Comparison of ENCODE assay signal across 15 cellular contexts in genomic region chr1:41807390-41807789, GRCh38.
A peak's percentile ranks its signal among the peaks of the same experiment; 100 is the strongest.
DNase-seq lines count a peak whose midpoint lies in the region; ATAC-seq and FAIRE-seq lines count a peak whose summit lies in the region.
"Had no signal": no experiment of that assay in that cellular context is flagged by ENCODE, and none has a peak within 500 bp of the region (broad histone marks: within the 10 kb centered on the region; RNA-seq: fewer than 3 reads in every experiment).

No MANE protein-coding gene starts in this region.

- peak; percentile 73 for FAIRE-seq in urothelium cell line (lab: Jason Lieb, UNC)
- FAIRE-seq: D721Med had no signal

- no peak overlapping the region for H3K9ac ChIP-seq in Karpas-422 (ENCODE audit: low read length)

- H3K4me1 Mint-ChIP-seq in activated naive CD4-positive, alpha-beta T cell treated with anti-CD3 and anti-CD28 coated beads, Interleukin-2, amount 10 ng/mL, durations not matched to agents 7 days and 5 days = peaks cover 87% of the 10 kb centered on the region
- H3K4me1 Mint-ChIP-seq in T-cell = peaks cover 75 to 86% (median 78%) of the 10 kb centered on the region in 3 donors

- no peaks in the 10 kb centered on the region for H3K27me3 ChIP-seq in Karpas-422 (ENCODE audit: low read length)
- H3K27me3 ChIP-seq: colonic mucosa, suprapubic skin had no signal

- intact Hi-C loops in Right ventricle myocardium superior (cut with DNase I) = no loop called here

- no peaks in the 10 kb centered on the region for H3K9me3 ChIP-seq in Karpas-422 (ENCODE audit: low read length)
- H3K9me3 ChIP-seq: colonic mucosa, suprapubic skin had no signal

- H3K27ac ChIP-seq in Karpas-422 (ENCODE audit: low read length) = no peak overlapping the region
- H3K27ac ChIP-seq: colonic mucosa, RWPE1, suprapubic skin had no signal

- CTCF ChIA-PET in activated naive CD4-positive, alpha-beta T cell treated with anti-CD3 and anti-CD28 coated beads, Interleukin-2, amount 10 ng/mL, durations not matched to agents 7 days and 5 days (lab: Charles Lee) = interaction anchor here (1.5 kb wide), 1 partner anchor 56 kb away, joined by 3 read pairs; no protein-coding TSS in a partner anchor
- CTCF ChIA-PET in T-cell (lab: Charles Lee) = interaction anchor here in 1 of 2 donors (0.6 kb wide), 1 partner anchor 148 kb away, joined by 4 read pairs; no protein-coding TSS in a partner anchor

- H3K36me3 Mint-ChIP-seq in activated naive CD4-positive, alpha-beta T cell treated with anti-CD3 and anti-CD28 coated beads, Interleukin-2, amount 10 ng/mL, durations not matched to agents 7 days and 5 days = peaks cover 17% of the 10 kb centered on the region
- H3K36me3 Mint-ChIP-seq in activated naive CD4-positive, alpha-beta T cell treated with anti-CD3 and anti-CD28 coated beads, Interleukin-2, amount 50 U/mL, for 72 hours = no peaks in the 10 kb centered on the region
- no peaks in the 10 kb centered on the region for H3K36me3 Mint-ChIP-seq in T-cell

- POLR2A ChIA-PET in T-cell (lab: Charles Lee) = no interaction called here

- H2AFZ ChIP-seq in Karpas-422 (ENCODE audit: low read length) = no peak overlapping the region

- ATAC-seq in activated naive CD4-positive, alpha-beta T cell treated with anti-CD3 and anti-CD28 coated beads, Interleukin-2, amount 50 U/mL, for 72 hours = no peak
- ATAC-seq in T-cell (replicated peaks in 1 of 4) = no peak
- ATAC-seq in Right ventricle myocardium superior (ENCODE audit: poor library complexity) = peak; percentile 83
- ATAC-seq: left lobe of liver had no signal

- H3K4me2 ChIP-seq in Karpas-422 (ENCODE audit: low read depth, low read length, poor library complexity, severe bottlenecking) = no peak overlapping the region

- no peaks in the 10 kb centered on the region for H3K79me2 ChIP-seq in Karpas-422 (ENCODE audit: low read length)

- H3K4me3 Mint-ChIP-seq in activated naive CD4-positive, alpha-beta T cell treated with anti-CD3 and anti-CD28 coated beads, Interleukin-2, amount 10 ng/mL, durations not matched to agents 7 days and 5 days = peak overlapping the region; percentile 46
- H3K4me3 Mint-ChIP-seq in T-cell = peak overlapping the region in 1 of 3 donors; percentile 76

- DNase-seq in activated naive CD4-positive, alpha-beta T cell treated with anti-CD3 and anti-CD28 coated beads, Interleukin-2, amount 10 ng/mL, durations not matched to agents 7 days and 5 days = no peak
- DNase-seq in activated naive CD4-positive, alpha-beta T cell treated with anti-CD3 and anti-CD28 coated beads, Interleukin-2, amount 50 U/mL, for 72 hours (ENCODE audit: low spot score in 2 of 2) = no peak
- DNase-seq in T-cell = no peak
- peak; percentile 71 for DNase-seq in Right ventricle myocardium superior
- no peak for DNase-seq in urothelium cell line (ENCODE audit: low spot score)
- no peak for DNase-seq in Karpas-422
- DNase-seq in DMS153 treated with DMSO at 0.1 percent for 48 hours (lab: John Stamatoyannopoulos, UW; ENCODE audit: unreplicated experiment) = no peak
- DNase-seq: colonic mucosa, MM.1S, NCI-H1694, NCI-H226 had no signal

- no peaks in the 10 kb centered on the region for H3K9me3 Mint-ChIP-seq in activated naive CD4-positive, alpha-beta T cell treated with anti-CD3 and anti-CD28 coated beads, Interleukin-2, amount 10 ng/mL, durations not matched to agents 7 days and 5 days
- H3K9me3 Mint-ChIP-seq in activated naive CD4-positive, alpha-beta T cell treated with anti-CD3 and anti-CD28 coated beads, Interleukin-2, amount 50 U/mL, for 72 hours = no peaks in the 10 kb centered on the region
- no peaks in the 10 kb centered on the region for H3K9me3 Mint-ChIP-seq in T-cell

- H3K36me3 ChIP-seq in Karpas-422 (ENCODE audit: insufficient read depth, low read length) = no peaks in the 10 kb centered on the region
- H3K36me3 ChIP-seq: colonic mucosa, suprapubic skin had no signal

- peaks cover 29% of the 10 kb centered on the region for H3K4me1 ChIP-seq in Karpas-422 (ENCODE audit: low read length)
- H3K4me1 ChIP-seq: colonic mucosa had no signal

- no peaks in the 10 kb centered on the region for H4K20me1 ChIP-seq in Karpas-422 (ENCODE audit: insufficient read depth, low read depth, low read length)

- H3K9me2 ChIP-seq in Karpas-422 (replicated peaks; ENCODE audit: insufficient read depth, low read length) = no peaks in the 10 kb centered on the region

- H3K27me3 Mint-ChIP-seq in activated naive CD4-positive, alpha-beta T cell treated with anti-CD3 and anti-CD28 coated beads, Interleukin-2, amount 10 ng/mL, durations not matched to agents 7 days and 5 days = no peaks in the 10 kb centered on the region
- no peaks in the 10 kb centered on the region for H3K27me3 Mint-ChIP-seq in T-cell

- no peak overlapping the region for H3K4me3 ChIP-seq in Karpas-422 (ENCODE audit: low read length)
- H3K4me3 ChIP-seq: colonic mucosa, suprapubic skin had no signal

- H3K27ac Mint-ChIP-seq in activated naive CD4-positive, alpha-beta T cell treated with anti-CD3 and anti-CD28 coated beads, Interleukin-2, amount 10 ng/mL, durations not matched to agents 7 days and 5 days = peak overlapping the region; percentile 92
- peak overlapping the region in 1 of 2 donors; percentile 68 for H3K27ac Mint-ChIP-seq in activated naive CD4-positive, alpha-beta T cell treated with anti-CD3 and anti-CD28 coated beads, Interleukin-2, amount 50 U/mL, for 72 hours
- H3K27ac Mint-ChIP-seq in T-cell = peak overlapping the region; percentile 88 to 90
